ENCODE assay signal across 23 cellular contexts in the genomic region with DNA sequence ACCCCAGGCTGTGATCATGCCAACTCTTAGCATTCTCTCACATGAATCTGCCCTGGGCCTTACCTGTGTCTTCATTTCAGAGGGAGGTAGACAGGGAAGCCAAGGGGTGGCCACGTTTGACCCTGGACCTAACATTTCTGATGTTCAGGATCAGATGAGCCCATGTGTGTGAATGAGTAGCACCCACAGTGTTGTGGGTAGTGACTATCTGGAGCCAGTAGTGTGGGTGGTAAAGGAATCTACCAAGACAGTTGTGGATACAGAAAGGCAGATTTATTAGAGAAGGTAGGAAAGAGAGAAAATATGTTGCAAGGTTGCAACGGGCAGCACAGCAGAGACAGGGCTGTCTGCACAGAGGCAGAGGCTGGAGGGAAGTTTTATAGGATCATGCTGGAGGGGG.
A peak's percentile ranks its signal among the peaks of the same experiment; 100 is the strongest.
DNase-seq lines count a peak whose midpoint lies in the region; FAIRE-seq and TF ChIP-seq lines count a peak whose summit lies in the region.
"Had no signal": no experiment of that assay in that cellular context is flagged by ENCODE, and none has a peak within 500 bp of the region (broad histone marks: within the 10 kb centered on the region; RNA-seq: fewer than 3 reads in every experiment).

No MANE protein-coding gene starts in this region.

- H4K8ac ChIP-seq in mesenchymal stem cell (ENCODE audit: low read length) = no peak overlapping the region

- no peak overlapping the region for H2BK15ac ChIP-seq in mesenchymal stem cell (ENCODE audit: low read depth, poor library complexity, severe bottlenecking)

- TF ChIP-seq POLR2A in stomach (IDR thresholded peaks at IDR 0.05) = no peak

- H3K27ac Mint-ChIP-seq in astrocyte (ENCODE audit: unreplicated experiment) = no peak overlapping the region

- no peak for TF ChIP-seq EP300 in stomach (IDR thresholded peaks at IDR 0.05)

- H3K23ac ChIP-seq in mesenchymal stem cell (ENCODE audit: low read length in 2 of 2) = no peak overlapping the region

- no peaks in the 10 kb centered on the region for H4K20me1 ChIP-seq in astrocyte (ENCODE audit: insufficient read depth, low read length)

- H3K14ac ChIP-seq in mesenchymal stem cell (ENCODE audit: low read length in 2 of 2) = no peak overlapping the region

- H3K9ac ChIP-seq in astrocyte (ENCODE audit: low read length) (no peak overlapping the region), mesenchymal stem cell (ENCODE audit: low read length) (no peak overlapping the region)
- H3K9ac ChIP-seq: KMS-11 had no signal

- H3K36me3 ChIP-seq in astrocyte (ENCODE audit: insufficient read depth, low read length) (no peaks in the 10 kb centered on the region), mesenchymal stem cell (ENCODE audit: control insufficient read depth in 1 of 2, insufficient read depth in 2 of 2, low read depth in 1 of 2, low read length in 2 of 2) (peaks cover 0 to 18% of the 10 kb centered on the region in 2 experiments), stomach (peaks cover 0 to 6% (median 3%) of the 10 kb centered on the region in 4 donors), HAP-1 (replicated peaks) (no peaks in the 10 kb centered on the region)

- peaks cover 10% of the 10 kb centered on the region for H3K4me1 Mint-ChIP-seq in astrocyte (ENCODE audit: low read depth, unreplicated experiment)

- H3K27me3 ChIP-seq in astrocyte (ENCODE audit: insufficient read depth, low read length) (no peaks in the 10 kb centered on the region), mesenchymal stem cell (ENCODE audit: control insufficient read depth in 1 of 2, insufficient read depth in 1 of 2, low read length in 2 of 2) (no peaks in the 10 kb centered on the region), stomach (no peaks in the 10 kb centered on the region), HAP-1 (ENCODE audit: low read depth) (no peaks in the 10 kb centered on the region)

- no peak overlapping the region for H4K91ac ChIP-seq in mesenchymal stem cell (ENCODE audit: low read length)

- H3K79me1 ChIP-seq in mesenchymal stem cell (replicated peaks; ENCODE audit: low read length, poor library complexity, severe bottlenecking) = no peaks in the 10 kb centered on the region

- TF ChIP-seq CTCF in astrocyte (IDR thresholded peaks at IDR 0.05; ENCODE audit: insufficient read depth, low read depth, low read length) (no peak), stomach (IDR thresholded peaks at IDR 0.05) (no peak)

- FAIRE-seq in astrocyte (lab: Jason Lieb, UNC) = no peak
- FAIRE-seq: A204.1, D721Med had no signal

- no peak overlapping the region for H2BK5ac ChIP-seq in mesenchymal stem cell (ENCODE audit: low read depth, low read length, poor library complexity, severe bottlenecking)

- peak; percentile 9 for DNase-seq in activated T-cell treated with anti-CD3 and anti-CD28 coated beads, Interleukin-2, amount 50 U/mL, for 1 hour
- DNase-seq in activated T-cell treated with anti-CD3 and anti-CD28 coated beads, Interleukin-2, amount 50 U/mL, for 48 hours = no peak
- DNase-seq in astrocyte (ENCODE audit: low read depth) (no peak), mesenchymal stem cell (no peak), stomach (peak; percentile 14), HAP-1 (ENCODE audit: low spot score in 2 of 2) (no peak), NCI-H146 (lab: John Stamatoyannopoulos, UW) (no peak), pons (ENCODE audit: low spot score) (no peak)
- DNase-seq: DMS53, GDM1, H7, NCI-H1092 treated with DMSO at 0.1 percent for 48 hours, NCI-H1436 treated with DMSO at 0.1 percent for 48 hours, NCI-H2029, NCI-H2227 treated with DMSO at 0.1 percent for 48 hours, NCI-H510A, NCI-H748 treated with DMSO at 0.1 percent for 48 hours, PC-9, SIG-M5 had no signal

- H3K36me3 Mint-ChIP-seq in astrocyte (ENCODE audit: low read depth, unreplicated experiment) = peaks cover 3% of the 10 kb centered on the region

- no peak overlapping the region for H3K4me3 ChIP-seq in astrocyte (ENCODE audit: insufficient read depth, low read depth, low read length)
- H3K4me3 ChIP-seq in mesenchymal stem cell (ENCODE audit: insufficient read depth in 1 of 2, low read depth in 1 of 2, low read length in 2 of 2) = no peak overlapping the region
- H3K4me3 ChIP-seq in stomach = no peak overlapping the region
- no peak overlapping the region for H3K4me3 ChIP-seq in HAP-1
- H3K4me3 ChIP-seq: PC-9 had no signal

- H3K9me3 ChIP-seq in astrocyte (ENCODE audit: insufficient read depth, low read depth, low read length) = no peaks in the 10 kb centered on the region
- H3K9me3 ChIP-seq in mesenchymal stem cell (ENCODE audit: control insufficient read depth, low read length) = no peaks in the 10 kb centered on the region
- H3K9me3 ChIP-seq in stomach = no peaks in the 10 kb centered on the region
- no peaks in the 10 kb centered on the region for H3K9me3 ChIP-seq in HAP-1

- no peaks in the 10 kb centered on the region for H3K79me2 ChIP-seq in astrocyte (ENCODE audit: insufficient read depth, low read length)

- no peak overlapping the region for H3K18ac ChIP-seq in mesenchymal stem cell (ENCODE audit: low read depth in 1 of 2, low read length in 2 of 2)

- peak overlapping the region; percentile 72 for H2AK5ac ChIP-seq in mesenchymal stem cell (ENCODE audit: low read length, severe bottlenecking)

- no peak overlapping the region for H2BK120ac ChIP-seq in mesenchymal stem cell (ENCODE audit: low read depth, low read length)

- H3K4me3 Mint-ChIP-seq in astrocyte (ENCODE audit: unreplicated experiment) = peak overlapping the region; percentile 58

- in situ Hi-C loops in HAP-1 (cut with MboI; ENCODE audit: low sequenced_read_pairs) = no loop called here

- H3K4me1 ChIP-seq in astrocyte (ENCODE audit: insufficient read depth, low read length) = peaks cover 18% of the 10 kb centered on the region
- peaks cover 31% of the 10 kb centered on the region for H3K4me1 ChIP-seq in mesenchymal stem cell (ENCODE audit: control insufficient read depth, insufficient read depth, low read depth, low read length)
- H3K4me1 ChIP-seq in stomach = peaks cover 4 to 27% (median 16%) of the 10 kb centered on the region in 4 donors
- H3K4me1 ChIP-seq in HAP-1 = no peaks in the 10 kb centered on the region

- intact Hi-C loops in stomach (cut with DNase I; ENCODE audit: low total_unique reads) = no loop called here

- H3K27ac ChIP-seq in astrocyte (ENCODE audit: low read depth, low read length) (no peak overlapping the region), mesenchymal stem cell (ENCODE audit: low read length, poor library complexity, severe bottlenecking) (no peak overlapping the region), stomach (no peak overlapping the region)
- H3K27ac ChIP-seq: C4-2B, KMS-11, PC-9 had no signal

- H2AFZ ChIP-seq in astrocyte (ENCODE audit: low read depth, low read length) (no peak overlapping the region), mesenchymal stem cell (ENCODE audit: low read depth, low read length) (no peak overlapping the region)
- H2AFZ ChIP-seq: PC-9 had no signal

- H3K27me3 Mint-ChIP-seq in astrocyte (ENCODE audit: low read depth, unreplicated experiment) = peaks cover 20% of the 10 kb centered on the region

- H3K9me3 Mint-ChIP-seq in astrocyte (ENCODE audit: unreplicated experiment) = peaks cover 2% of the 10 kb centered on the region

- H3K4me2 ChIP-seq in astrocyte (ENCODE audit: low read length) (no peak overlapping the region), mesenchymal stem cell (ENCODE audit: low read length, poor library complexity, severe bottlenecking) (no peak overlapping the region)
- H3K4me2 ChIP-seq: KMS-11, PC-9 had no signal

- H3K4ac ChIP-seq in mesenchymal stem cell (ENCODE audit: low read depth in 1 of 2, low read length in 2 of 2) = no peak overlapping the region

- H2BK12ac ChIP-seq in mesenchymal stem cell (ENCODE audit: low read length in 2 of 2) = no peak overlapping the region

- 84% methylated on average over 2 of the region's 2 CpGs for WGBS in mesenchymal stem cell
- WGBS in stomach, 5 donors = 80 to 90% (median 85%) methylated on average over 2 of the region's 2 CpGs

Comparison
In these comparisons a context has a peak if more than half of its experiments do, and no peak if none do; other contexts are left out.
1. DNase-seq: peak in activated T-cell treated with anti-CD3 and anti-CD28 coated beads, Interleukin-2, amount 50 U/mL, for 1 hour (single experiment) and stomach (single experiment); none in activated T-cell treated with anti-CD3 and anti-CD28 coated beads, Interleukin-2, amount 50 U/mL, for 48 hours (0 of 2), astrocyte (single experiment), mesenchymal stem cell (single experiment), HAP-1 (0 of 2), NCI-H146 (single experiment) and pons (single experiment).